21 cellular contexts compared by ENCODE assay signal in genomic region chr1:10228528-10228927, GRCh38.
"Had no signal": no experiment of that assay in that cellular context is flagged by ENCODE, and none has a peak within 500 bp of the region (broad histone marks: within the 10 kb centered on the region; RNA-seq: fewer than 3 reads in every experiment).

No MANE protein-coding gene starts in this region.

- H3K36me3 ChIP-seq: gastroesophageal sphincter, lower lobe of right lung, neutrophil, ovary, thyroid gland, uterus had no signal

- ATAC-seq: gastroesophageal sphincter; lower lobe of right lung; right cardiac atrium; stimulated activated naive B cell treated with anti-CD40 and anti-IgM and Interleukin-4, amounts not matched to agents 10 μg/mL and 1 μg/mL and 100 μg/mL, for 72 hours had no signal

- DNase-seq: caudate nucleus; cortex of kidney; dorsolateral prefrontal cortex; effector CD8-positive, alpha-beta T cell; glutamatergic neuron; left ventricle myocardium inferior; lower lobe of right lung; naive B cell; ovary; right cardiac atrium; stimulated activated CD4-positive, alpha-beta T cell treated with anti-CD3 and anti-CD28 coated beads, Interleukin-4, amount 100 ng/mL, for 1 hour; stimulated activated naive B cell treated with anti-CD40 and anti-IgM and Interleukin-4, amounts not matched to agents 10 μg/mL and 1 μg/mL and 100 μg/mL, for 72 hours; thyroid gland; upper lobe of left lung; uterus had no signal

- H3K36me3 Mint-ChIP-seq: memory B cell, naive B cell had no signal

- H3K4me3 ChIP-seq: dorsolateral prefrontal cortex, gastroesophageal sphincter, left ventricle myocardium inferior, lower lobe of right lung, ovary, suprapubic skin, thyroid gland, upper lobe of left lung, uterus had no signal

- H3K9me3 Mint-ChIP-seq: memory B cell; naive B cell; nephron; stimulated activated naive B cell treated with anti-CD40 and anti-IgM and Interleukin-4, amounts not matched to agents 10 μg/mL and 1 μg/mL and 100 μg/mL, for 72 hours had no signal

- H3K27ac Mint-ChIP-seq: memory B cell; naive B cell; nephron; stimulated activated naive B cell treated with anti-CD40 and anti-IgM and Interleukin-4, amounts not matched to agents 10 μg/mL and 1 μg/mL and 100 μg/mL, for 72 hours had no signal

- H3K27ac ChIP-seq: gastroesophageal sphincter, left ventricle myocardium inferior, lower lobe of right lung, neutrophil, ovary, suprapubic skin, thyroid gland, upper lobe of left lung, uterus had no signal

- FAIRE-seq: keratinocyte had no signal

- H3K27me3 ChIP-seq: dorsolateral prefrontal cortex, gastroesophageal sphincter, neutrophil, ovary, suprapubic skin, thyroid gland, upper lobe of left lung, uterus had no signal

- H3K4me1 ChIP-seq: lower lobe of right lung, suprapubic skin, uterus had no signal

- H3K9me3 ChIP-seq: gastroesophageal sphincter, left ventricle myocardium inferior, lower lobe of right lung, neutrophil, ovary, suprapubic skin, thyroid gland, upper lobe of left lung, uterus had no signal
